ENCODE assay signal across 1 cellular context in genomic region chr4:127846765-127847164, GRCh38.
TF ChIP-seq lines count a peak whose summit lies in the region.

No MANE protein-coding gene starts in this region.

TF ChIP-seq in K562, 482 proteins besides CTCF, POLR2A, EP300 and RAD21:
- peak; percentile 58 for TF ChIP-seq ZNF280A (IDR thresholded peaks at IDR 0.05; ENCODE audit: low read depth, partially characterized antibody)
- TF ChIP-seq, protein P1, sequence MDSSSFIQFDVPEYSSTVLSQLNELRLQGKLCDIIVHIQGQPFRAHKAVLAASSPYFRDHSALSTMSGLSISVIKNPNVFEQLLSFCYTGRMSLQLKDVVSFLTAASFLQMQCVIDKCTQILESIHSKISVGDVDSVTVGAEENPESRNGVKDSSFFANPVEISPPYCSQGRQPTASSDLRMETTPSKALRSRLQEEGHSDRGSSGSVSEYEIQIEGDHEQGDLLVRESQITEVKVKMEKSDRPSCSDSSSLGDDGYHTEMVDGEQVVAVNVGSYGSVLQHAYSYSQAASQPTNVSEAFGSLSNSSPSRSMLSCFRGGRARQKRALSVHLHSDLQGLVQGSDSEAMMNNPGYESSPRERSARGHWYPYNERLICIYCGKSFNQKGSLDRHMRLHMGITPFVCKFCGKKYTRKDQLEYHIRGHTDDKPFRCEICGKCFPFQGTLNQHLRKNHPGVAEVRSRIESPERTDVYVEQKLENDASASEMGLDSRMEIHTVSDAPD (CRISPR knock-in tag; IDR thresholded peaks at IDR 0.05): no peak
- TF ChIP-seq, protein P2, sequence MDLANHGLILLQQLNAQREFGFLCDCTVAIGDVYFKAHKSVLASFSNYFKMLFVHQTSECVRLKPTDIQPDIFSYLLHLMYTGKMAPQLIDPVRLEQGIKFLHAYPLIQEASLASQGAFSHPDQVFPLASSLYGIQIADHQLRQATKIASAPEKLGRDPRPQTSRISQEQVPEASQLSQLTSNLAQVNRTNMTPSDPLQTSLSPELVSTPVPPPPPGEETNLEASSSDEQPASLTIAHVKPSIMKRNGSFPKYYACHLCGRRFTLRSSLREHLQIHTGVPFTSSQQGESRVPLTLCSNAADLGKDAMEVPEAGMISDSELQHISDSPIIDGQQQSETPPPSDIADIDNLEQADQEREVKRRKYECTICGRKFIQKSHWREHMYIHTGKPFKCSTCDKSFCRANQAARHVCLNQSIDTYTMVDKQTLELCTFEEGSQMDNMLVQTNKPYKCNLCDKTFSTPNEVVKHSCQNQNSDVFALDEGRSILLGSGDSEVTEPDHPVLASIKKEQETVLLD (IDR thresholded peaks at IDR 0.05): no peak
- TF ChIP-seq ZBTB12 (CRISPR knock-in tag; IDR thresholded peaks at IDR 0.05): no peak
- TF ChIP-seq U2AF2 (optimal IDR thresholded peaks at IDR 0.05; ENCODE audit: low read depth, low read length): no peak
- TF ChIP-seq TRIM24 (IDR thresholded peaks at IDR 0.05): peak in 1 of 2 experiments; percentile 50; a peak in 2 of 4 replicates
- TF ChIP-seq RCOR1 (IDR thresholded peaks at IDR 0.05; ENCODE audit: borderline replicate concordance in 1 of 2, low read depth in 2 of 2, low read length in 2 of 2): no peak
- TF ChIP-seq THRB (CRISPR knock-in tag; conservative IDR thresholded peaks at IDR 0.05): no peak
- TF ChIP-seq CBX3 (IDR thresholded peaks at IDR 0.05; ENCODE audit: borderline replicate concordance in 1 of 2, low read length in 2 of 2): peak in 1 of 2 experiments; percentile 43; a peak in 1 of 3 replicates
- TF ChIP-seq ZNF609 (CRISPR knock-in tag; IDR thresholded peaks at IDR 0.05; ENCODE audit: borderline replicate concordance): no peak
- TF ChIP-seq PCBP1 (IDR thresholded peaks at IDR 0.05; ENCODE audit: low read depth, low read length, poor library complexity, severe bottlenecking): no peak
- TF ChIP-seq FOXO4 (CRISPR knock-in tag; IDR thresholded peaks at IDR 0.05): no peak
